ENCODE assay signal across 21 cellular contexts in genomic region chrX:75228854-75229253, GRCh38.
"Had no signal": no experiment of that assay in that cellular context is flagged by ENCODE, and none has a peak within 500 bp of the region (broad histone marks: within the 10 kb centered on the region; RNA-seq: fewer than 3 reads in every experiment).

No MANE protein-coding gene starts in this region.

- H3K9me3 Mint-ChIP-seq: activated B cell treated with CpG ODN at 0.5 μM for 24 hours; activated CD8-positive, alpha-beta T cell treated with anti-CD3 and anti-CD28 coated beads for 36 hours; activated T-cell treated with anti-CD3 and anti-CD28 coated beads, Interleukin-2, amount 50 U/mL, for 72 hours; immature natural killer cell had no signal

- H3K36me3 ChIP-seq: right atrium auricular region, tibial artery, uterus had no signal

- H3K4me3 Mint-ChIP-seq: activated B cell treated with CpG ODN at 0.5 μM for 24 hours; activated CD8-positive, alpha-beta T cell treated with anti-CD3 and anti-CD28 coated beads for 36 hours; activated naive CD8-positive, alpha-beta T cell; activated T-cell treated with anti-CD3 and anti-CD28 coated beads, Interleukin-2, amount 50 U/mL, for 72 hours; immature natural killer cell; nephron had no signal

- ATAC-seq: activated CD8-positive, alpha-beta T cell treated with anti-CD3 and anti-CD28 coated beads for 36 hours; activated T-cell treated with anti-CD3 and anti-CD28 coated beads, Interleukin-2, amount 50 U/mL, for 72 hours had no signal

- H3K4me1 ChIP-seq: right atrium auricular region, tibial artery, uterus had no signal

- H3K9me3 ChIP-seq: right atrium auricular region, tibial artery, uterus had no signal

- H3K27ac Mint-ChIP-seq: activated B cell treated with CpG ODN at 0.5 μM for 24 hours; activated CD8-positive, alpha-beta T cell treated with anti-CD3 and anti-CD28 coated beads for 36 hours; activated naive CD8-positive, alpha-beta T cell; activated T-cell treated with anti-CD3 and anti-CD28 coated beads, Interleukin-2, amount 50 U/mL, for 72 hours; immature natural killer cell; nephron; progenitor cell of endocrine pancreas had no signal

- H3K4me1 Mint-ChIP-seq: activated B cell treated with CpG ODN at 0.5 μM for 24 hours, nephron had no signal

- H3K36me3 Mint-ChIP-seq: activated naive CD8-positive, alpha-beta T cell; immature natural killer cell had no signal

- H3K27ac ChIP-seq: epithelial cell of prostate, right atrium auricular region, tibial artery, uterus had no signal

- DNase-seq: activated B cell treated with CpG ODN at 0.5 μM for 24 hours; activated CD4-positive, alpha-beta T cell treated with anti-CD3 and anti-CD28 coated beads for 48 hours; activated CD8-positive, alpha-beta memory T cell treated with anti-CD3 and anti-CD28 coated beads, Interleukin-2, amount 50 U/mL, for 48 hours; activated CD8-positive, alpha-beta T cell treated with anti-CD3 and anti-CD28 coated beads for 36 hours; activated gamma-delta T cell; activated T-cell treated with anti-CD3 and anti-CD28 coated beads, Interleukin-2, amount 50 U/mL, for 72 hours; amygdala; foreskin melanocyte; head of caudate nucleus; immature natural killer cell; nucleus accumbens; stimulated activated CD4-positive, alpha-beta T cell treated with anti-CD3 and anti-CD28 coated beads, Interleukin-15, amount 100 ng/mL, for 24 hours; stimulated activated CD4-positive, alpha-beta T cell treated with anti-CD3 and anti-CD28 coated beads, Interleukin-4, amount 100 ng/mL, for 1 hour; stimulated activated naive CD4-positive, alpha-beta T cell; tibial artery; uterus had no signal

- H3K27me3 Mint-ChIP-seq: activated B cell treated with CpG ODN at 0.5 μM for 24 hours; activated CD8-positive, alpha-beta T cell treated with anti-CD3 and anti-CD28 coated beads for 36 hours; activated naive CD8-positive, alpha-beta T cell; progenitor cell of endocrine pancreas had no signal

- H3K27me3 ChIP-seq: right atrium auricular region, tibial artery, uterus had no signal

- H3K4me3 ChIP-seq: right atrium auricular region, tibial artery, uterus had no signal
